Comparison of ENCODE assay signal across 14 cellular contexts in genomic region chr12:4064008-4064407, GRCh38.
DNase-seq lines count a peak whose midpoint lies in the region; ATAC-seq and TF ChIP-seq lines count a peak whose summit lies in the region.
"Had no signal": no experiment of that assay in that cellular context is flagged by ENCODE, and none has a peak within 500 bp of the region (broad histone marks: within the 10 kb centered on the region; RNA-seq: fewer than 3 reads in every experiment).

No MANE protein-coding gene starts in this region.

- H3K9me3 Mint-ChIP-seq in activated T-cell treated with anti-CD3 and anti-CD28 coated beads, Interleukin-2, amount 50 U/mL, for 24 hours: no peaks in the 10 kb centered on the region
- no peaks in the 10 kb centered on the region for H3K9me3 Mint-ChIP-seq in activated naive CD8-positive, alpha-beta T cell treated with anti-CD3 and anti-CD28 coated beads, Interleukin-2, amount 50 U/mL, for 24 hours
- no peaks in the 10 kb centered on the region for H3K9me3 Mint-ChIP-seq in activated naive CD8-positive, alpha-beta T cell treated with anti-CD3 and anti-CD28 coated beads for 36 hours
- peaks cover 6% of the 10 kb centered on the region for H3K9me3 Mint-ChIP-seq in activated T-helper 17 cell treated with anti-CD3 and anti-CD28 coated beads, Interleukin-2, amount 50 U/mL, for 72 hours
- H3K9me3 Mint-ChIP-seq: CD4-positive, alpha-beta T cell; GM23338 had no signal

- peaks cover 23% of the 10 kb centered on the region for H3K4me1 Mint-ChIP-seq in activated T-cell treated with anti-CD3 and anti-CD28 coated beads, Interleukin-2, amount 50 U/mL, for 24 hours (ENCODE audit: low read depth)
- peaks cover 5% of the 10 kb centered on the region for H3K4me1 Mint-ChIP-seq in activated naive CD8-positive, alpha-beta T cell treated with anti-CD3 and anti-CD28 coated beads, Interleukin-2, amount 50 U/mL, for 24 hours
- peaks cover 2% of the 10 kb centered on the region for H3K4me1 Mint-ChIP-seq in activated naive CD8-positive, alpha-beta T cell treated with anti-CD3 and anti-CD28 coated beads for 36 hours
- H3K4me1 Mint-ChIP-seq in activated T-helper 17 cell treated with anti-CD3 and anti-CD28 coated beads, Interleukin-2, amount 50 U/mL, for 72 hours: peaks cover 17% of the 10 kb centered on the region
- H3K4me1 Mint-ChIP-seq: B cell had no signal

- no peak overlapping the region for H3K4me3 Mint-ChIP-seq in activated T-cell treated with anti-CD3 and anti-CD28 coated beads, Interleukin-2, amount 50 U/mL, for 24 hours
- no peak overlapping the region for H3K4me3 Mint-ChIP-seq in activated naive CD8-positive, alpha-beta T cell treated with anti-CD3 and anti-CD28 coated beads, Interleukin-2, amount 50 U/mL, for 24 hours
- H3K4me3 Mint-ChIP-seq in activated naive CD8-positive, alpha-beta T cell treated with anti-CD3 and anti-CD28 coated beads for 36 hours: no peak overlapping the region
- peak overlapping the region; percentile 59 for H3K4me3 Mint-ChIP-seq in activated T-helper 17 cell treated with anti-CD3 and anti-CD28 coated beads, Interleukin-2, amount 50 U/mL, for 72 hours
- H3K4me3 Mint-ChIP-seq: B cell; CD4-positive, alpha-beta T cell; GM23338 had no signal

- no peaks in the 10 kb centered on the region for H3K27me3 Mint-ChIP-seq in activated T-cell treated with anti-CD3 and anti-CD28 coated beads, Interleukin-2, amount 50 U/mL, for 24 hours
- H3K27me3 Mint-ChIP-seq in activated naive CD8-positive, alpha-beta T cell treated with anti-CD3 and anti-CD28 coated beads, Interleukin-2, amount 50 U/mL, for 24 hours: no peaks in the 10 kb centered on the region
- H3K27me3 Mint-ChIP-seq in activated naive CD8-positive, alpha-beta T cell treated with anti-CD3 and anti-CD28 coated beads for 36 hours: no peaks in the 10 kb centered on the region
- H3K27me3 Mint-ChIP-seq in activated T-helper 17 cell treated with anti-CD3 and anti-CD28 coated beads, Interleukin-2, amount 50 U/mL, for 72 hours: no peaks in the 10 kb centered on the region
- H3K27me3 Mint-ChIP-seq: CD4-positive, alpha-beta T cell had no signal

- DNase-seq in activated T-cell treated with anti-CD3 and anti-CD28 coated beads, Interleukin-2, amount 50 U/mL, for 24 hours: no peak
- no peak for DNase-seq in activated T-cell treated with anti-CD3 and anti-CD28 coated beads for 4 hours
- no peak for DNase-seq in activated naive CD8-positive, alpha-beta T cell treated with anti-CD3 and anti-CD28 coated beads, Interleukin-2, amount 50 U/mL, for 24 hours
- DNase-seq in activated naive CD8-positive, alpha-beta T cell treated with anti-CD3 and anti-CD28 coated beads for 36 hours: no peak
- no peak for DNase-seq in GM10266 (ENCODE audit: extremely low spot score)
- no peak for DNase-seq in DMS79 treated with DMSO at 0.1 percent for 48 hours (lab: John Stamatoyannopoulos, UW)
- DNase-seq: C1 segment of cervical spinal cord; Calu3; CD4-positive, alpha-beta T cell; DMS 273 treated with DMSO at 0.1 percent for 48 hours; H7 had no signal

- TF ChIP-seq CTCF in GM10266 (IDR thresholded peaks at IDR 0.05; ENCODE audit: control insufficient read depth, insufficient read depth, low read depth, missing control alignments): no peak

- peak; percentile 46 for ATAC-seq in activated naive CD8-positive, alpha-beta T cell treated with anti-CD3 and anti-CD28 coated beads, Interleukin-2, amount 50 U/mL, for 24 hours
- ATAC-seq in activated T-helper 17 cell treated with anti-CD3 and anti-CD28 coated beads, Interleukin-2, amount 50 U/mL, for 72 hours (replicated peaks): peak; percentile 88
- ATAC-seq: GM23338 had no signal

- peak overlapping the region; percentile 31 for H3K27ac Mint-ChIP-seq in activated T-cell treated with anti-CD3 and anti-CD28 coated beads, Interleukin-2, amount 50 U/mL, for 24 hours
- H3K27ac Mint-ChIP-seq in activated naive CD8-positive, alpha-beta T cell treated with anti-CD3 and anti-CD28 coated beads, Interleukin-2, amount 50 U/mL, for 24 hours: no peak overlapping the region
- H3K27ac Mint-ChIP-seq in activated naive CD8-positive, alpha-beta T cell treated with anti-CD3 and anti-CD28 coated beads for 36 hours: no peak overlapping the region
- H3K27ac Mint-ChIP-seq in activated T-helper 17 cell treated with anti-CD3 and anti-CD28 coated beads, Interleukin-2, amount 50 U/mL, for 72 hours: peak overlapping the region; percentile 88
- H3K27ac Mint-ChIP-seq: B cell; CD4-positive, alpha-beta T cell; GM23338 had no signal

- no peaks in the 10 kb centered on the region for H3K36me3 Mint-ChIP-seq in activated T-cell treated with anti-CD3 and anti-CD28 coated beads, Interleukin-2, amount 50 U/mL, for 24 hours (ENCODE audit: low read depth)
- H3K36me3 Mint-ChIP-seq in activated naive CD8-positive, alpha-beta T cell treated with anti-CD3 and anti-CD28 coated beads, Interleukin-2, amount 50 U/mL, for 24 hours (ENCODE audit: low read depth): no peaks in the 10 kb centered on the region
- H3K36me3 Mint-ChIP-seq in activated naive CD8-positive, alpha-beta T cell treated with anti-CD3 and anti-CD28 coated beads for 36 hours: no peaks in the 10 kb centered on the region
- H3K36me3 Mint-ChIP-seq in activated T-helper 17 cell treated with anti-CD3 and anti-CD28 coated beads, Interleukin-2, amount 50 U/mL, for 72 hours (ENCODE audit: low read depth): no peaks in the 10 kb centered on the region

Comparison
In these comparisons a context has a peak if more than half of its experiments do, and no peak if none do; other contexts are left out.
1. H3K27ac Mint-ChIP-seq: peak in activated T-cell treated with anti-CD3 and anti-CD28 coated beads, Interleukin-2, amount 50 U/mL, for 24 hours (single experiment) and activated T-helper 17 cell treated with anti-CD3 and anti-CD28 coated beads, Interleukin-2, amount 50 U/mL, for 72 hours (single experiment); none in activated naive CD8-positive, alpha-beta T cell treated with anti-CD3 and anti-CD28 coated beads, Interleukin-2, amount 50 U/mL, for 24 hours (single experiment) and activated naive CD8-positive, alpha-beta T cell treated with anti-CD3 and anti-CD28 coated beads for 36 hours (single experiment).